ENCODE assay signal across 17 cellular contexts in the genomic region with DNA sequence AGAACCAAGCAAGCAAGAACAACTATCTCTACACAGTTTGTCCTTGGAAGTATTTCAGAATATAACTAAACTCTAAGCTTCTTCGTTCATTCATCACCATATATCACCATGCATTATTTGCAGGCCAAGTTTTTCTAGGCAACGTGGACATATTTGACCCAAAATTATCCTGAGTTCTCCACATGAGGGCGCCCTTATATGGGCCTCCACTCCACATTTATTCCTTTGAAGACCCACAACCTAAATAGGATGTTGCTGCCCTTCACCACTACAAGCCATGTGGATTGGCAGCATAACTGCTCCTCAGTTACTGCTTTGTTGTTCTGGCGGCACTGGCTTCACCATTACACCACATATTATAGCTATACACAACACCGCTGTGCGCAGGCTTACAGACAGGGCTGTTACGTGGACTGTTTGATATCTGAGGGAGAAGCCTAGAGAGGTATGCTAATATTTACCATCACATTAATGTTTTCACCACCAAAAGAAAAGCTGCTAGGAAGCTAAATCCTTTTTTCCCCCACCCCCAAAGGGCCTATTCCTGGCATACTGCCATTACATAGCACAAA.
DNase-seq lines count a peak whose midpoint lies in the region; ATAC-seq, FAIRE-seq and TF ChIP-seq lines count a peak whose summit lies in the region.
"Had no signal": no experiment of that assay in that cellular context is flagged by ENCODE, and none has a peak within 500 bp of the region (broad histone marks: within the 10 kb centered on the region; RNA-seq: fewer than 3 reads in every experiment).

No MANE protein-coding gene starts in this region.

- H3K4me1 Mint-ChIP-seq in glutamatergic neuron (ENCODE audit: low read depth, unreplicated experiment) = no peaks in the 10 kb centered on the region
- H3K4me1 Mint-ChIP-seq: natural killer cell had no signal

- no peak for ATAC-seq in GM18511 (IDR thresholded peaks at IDR 0.05; ENCODE audit: unreplicated experiment)
- ATAC-seq in HG02798 (IDR thresholded peaks at IDR 0.05; ENCODE audit: poor library complexity, unreplicated experiment) = no peak
- ATAC-seq: body of pancreas, natural killer cell had no signal

- no peaks in the 10 kb centered on the region for H3K27me3 Mint-ChIP-seq in glutamatergic neuron (ENCODE audit: unreplicated experiment)

- no peak overlapping the region for H3K27ac Mint-ChIP-seq in glutamatergic neuron (ENCODE audit: unreplicated experiment)
- H3K27ac Mint-ChIP-seq: natural killer cell; T-helper 2 cell treated with Interferon-gamma antibody and Interleukin-4, amounts not matched to agents 5 μg/mL and 100 μg/mL, for 36 hours had no signal

- TF ChIP-seq POLR2A in GM12891 (IDR thresholded peaks at IDR 0.05; ENCODE audit: low read depth, low read length) = no peak

- DNase-seq in COLO668 (lab: John Stamatoyannopoulos, UW; ENCODE audit: unreplicated experiment) (peak; percentile 21), HT-29 (ENCODE audit: low spot score) (peak; percentile 29), NCI-H345 treated with DMSO at 0.1 percent for 48 hours (lab: John Stamatoyannopoulos, UW; ENCODE audit: unreplicated experiment) (peak; percentile 20), glutamatergic neuron (no peak), GM12891 (ENCODE audit: insufficient read length, low spot score) (no peak), NCI-H524 treated with DMSO at 0.1 percent for 48 hours (lab: John Stamatoyannopoulos, UW) (no peak)
- DNase-seq: activated CD4-positive, alpha-beta T cell treated with anti-CD3 and anti-CD28 coated beads, Interleukin-2, amount 50 U/mL, for 48 hours; activated effector memory CD4-positive, alpha-beta T cell treated with Interleukin-2 at 50 U/mL for 16 hours; body of pancreas; natural killer cell; NCI-H1930; stimulated activated CD4-positive, alpha-beta T cell treated with anti-CD3 and anti-CD28 coated beads, Interleukin-2, amount 100 ng/mL, for 48 hours; stimulated activated naive CD4-positive, alpha-beta T cell treated with Interleukin-2 at 50 U/mL for 16 hours had no signal

- no peak for FAIRE-seq in GM12891 (lab: Jason Lieb, UNC)
- FAIRE-seq: GM18507 had no signal

- no peak overlapping the region for H3K4me3 Mint-ChIP-seq in glutamatergic neuron (ENCODE audit: unreplicated experiment)
- H3K4me3 Mint-ChIP-seq: natural killer cell; T-helper 2 cell treated with Interferon-gamma antibody and Interleukin-4, amounts not matched to agents 5 μg/mL and 100 μg/mL, for 36 hours had no signal

- H3K9me3 Mint-ChIP-seq in glutamatergic neuron (ENCODE audit: unreplicated experiment) = no peaks in the 10 kb centered on the region

- peak; percentile 19 for TF ChIP-seq CTCF in glutamatergic neuron (IDR thresholded peaks at IDR 0.05; ENCODE audit: partially characterized antibody, unreplicated experiment)

- H3K36me3 Mint-ChIP-seq in glutamatergic neuron (ENCODE audit: unreplicated experiment) = no peaks in the 10 kb centered on the region
- H3K36me3 Mint-ChIP-seq: natural killer cell had no signal

TF ChIP-seq in GM12891, 5 proteins besides CTCF, POLR2A, EP300 and RAD21:
- TF ChIP-seq POU2F2 (IDR thresholded peaks at IDR 0.05; ENCODE audit: low read depth, low read length) = no peak
- no peak for TF ChIP-seq POLR2AphosphoS5 (IDR thresholded peaks at IDR 0.05; ENCODE audit: low read depth, low read length)
- TF ChIP-seq SPI1 (IDR thresholded peaks at IDR 0.05; ENCODE audit: low read depth, low read length) = no peak
- TF ChIP-seq TAF1 (IDR thresholded peaks at IDR 0.05; ENCODE audit: low read depth, low read length) = no peak
- no peak for TF ChIP-seq PAX5 (IDR thresholded peaks at IDR 0.05; ENCODE audit: insufficient read depth, low read length, severe bottlenecking)
TF ChIP-seq in GM12891: peak in this region for 0.

Comparison
In these comparisons a context has a peak if more than half of its experiments do, and no peak if none do; other contexts are left out.
1. DNase-seq: peak in COLO668 (single experiment), HT-29 (single experiment) and NCI-H345 treated with DMSO at 0.1 percent for 48 hours (single experiment); none in glutamatergic neuron (single experiment), GM12891 (single experiment) and NCI-H524 treated with DMSO at 0.1 percent for 48 hours (single experiment).